In the genomic region with DNA sequence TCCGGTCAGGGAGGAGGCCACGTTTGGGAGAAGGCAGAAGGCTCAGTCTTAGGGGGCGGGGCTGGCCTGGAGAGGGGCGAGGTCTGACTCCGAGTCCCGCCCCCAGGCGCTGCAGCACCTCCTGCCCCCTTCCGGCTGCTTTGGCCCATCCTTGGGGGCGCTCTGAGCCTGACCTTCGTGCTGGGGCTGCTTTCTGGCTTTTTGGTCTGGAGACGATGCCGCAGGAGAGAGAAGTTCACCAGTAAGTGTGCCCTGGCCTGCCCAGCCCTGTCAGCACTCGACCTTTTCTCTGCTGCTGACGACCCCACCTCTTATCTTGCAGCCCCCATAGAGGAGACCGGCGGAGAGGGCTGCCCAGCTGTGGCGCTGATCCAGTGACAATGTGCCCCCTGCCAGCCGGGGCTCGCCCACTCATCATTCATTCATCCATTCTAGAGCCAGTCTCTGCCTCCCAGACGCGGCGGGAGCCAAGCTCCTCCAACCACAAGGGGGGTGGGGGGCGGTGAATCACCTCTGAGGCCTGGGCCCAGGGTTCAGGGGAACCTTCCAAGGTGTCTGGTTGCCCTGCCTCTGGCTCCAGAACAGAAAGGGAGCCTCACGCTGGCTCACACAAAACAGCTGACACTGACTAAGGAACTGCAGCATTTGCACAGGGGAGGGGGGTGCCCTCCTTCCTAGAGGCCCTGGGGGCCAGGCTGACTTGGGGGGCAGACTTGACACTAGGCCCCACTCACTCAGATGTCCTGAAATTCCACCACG, we compare ENCODE assay signal across 8 cellular contexts. TPM values are rescaled to one million over a fixed set of nuclear protein-coding genes. Genes with fewer than 3 reads are reported as not detected.
DNase-seq lines count a peak whose midpoint lies in the region; ATAC-seq, FAIRE-seq and TF ChIP-seq lines count a peak whose summit lies in the region.

No MANE protein-coding gene starts in this region.

- H3K9me1 ChIP-seq in keratinocyte (ENCODE audit: control insufficient read depth, extremely low read depth, insufficient read depth, low read length), result no peaks in the 10 kb centered on the region

- intact Hi-C loops in mammary epithelial cell (cut with micrococcal nuclease), result loop anchor here (5.0 kb wide), 1 partner anchor 269 kb away; a partner anchor contains a TSS

- peaks cover 44% of the 10 kb centered on the region for H3K4me1 Mint-ChIP-seq in WTC11

- FAIRE-seq in keratinocyte (lab: Jason Lieb, UNC), result peak; percentile 9

- 4% methylated on average over 10 of the region's 25 CpGs for WGBS in mammary epithelial cell (ENCODE audit: low coverage, missing lambda C conversion rate)

- in situ Hi-C loops in mammary epithelial cell (cut with MboI; ENCODE audit: low sequenced_read_pairs in 2 of 2), result no loop called here

- peaks cover 2% of the 10 kb centered on the region; the same call in 1 of the 2 replicates for H3K27me3 Mint-ChIP-seq in WTC11 (ENCODE audit: low read depth)

- TF ChIP-seq CTCF in GM12864 (IDR thresholded peaks at IDR 0.05; ENCODE audit: low read depth, low read length, missing control alignments) (peak; percentile 46), NB4 (IDR thresholded peaks at IDR 0.05; ENCODE audit: low read depth, low read length) (peak; percentile 23), WTC11 (IDR thresholded peaks at IDR 0.05) (no peak), mammary epithelial cell (conservative IDR thresholded peaks at IDR 0.05 in 1 of 2, IDR thresholded peaks at IDR 0.05 in 1 of 2; ENCODE audit: extremely low read depth in 1 of 2, insufficient read depth in 1 of 2, low read depth in 1 of 2, low read length in 2 of 2) (peak; percentile 5 to 34), keratinocyte (optimal IDR thresholded peaks at IDR 0.05 in 1 of 3, IDR thresholded peaks at IDR 0.05 in 1 of 3, conservative IDR thresholded peaks at IDR 0.05 in 1 of 3; ENCODE audit: extremely low read depth in 1 of 3, insufficient read depth in 2 of 3, low read length in 3 of 3) (peak in 2 of 3 experiments; percentile 32 to 45)

- dilution Hi-C loops in mammary epithelial cell (cut with HindIII; ENCODE audit: low sequenced_read_pairs), result loop anchor here (5.0 kb wide), 1 partner anchor 106 kb away; no protein-coding TSS in a partner anchor
- dilution Hi-C loops in keratinocyte (cut with MboI; ENCODE audit: extremely low pct_ligation_motif_present, low sequenced_read_pairs), result no loop called here

- POLR2A ChIA-PET in WTC11 (lab: Charles Lee), result interaction anchor here (0.6 to 17.1 kb wide), 10 partner anchors 8 to 148 kb away, joined by 3 to 502 read pairs (median 8); a partner anchor contains a TSS

- H3K4me3 ChIP-seq in GM12864 (ENCODE audit: low read depth, low read length), result peak overlapping the region; percentile 68
- peak overlapping the region; percentile 73 for H3K4me3 ChIP-seq in NB4 (ENCODE audit: low read depth, low read length)
- peak overlapping the region; percentile 85 to 97 (median 90) for H3K4me3 ChIP-seq in mammary epithelial cell (replicated peaks in 1 of 3; ENCODE audit: insufficient read depth in 1 of 3, low read depth in 2 of 3, low read length in 3 of 3)
- H3K4me3 ChIP-seq in keratinocyte (ENCODE audit: control insufficient read depth in 2 of 3, extremely low read depth in 1 of 3, insufficient read depth in 2 of 3, low read depth in 1 of 3, low read length in 3 of 3), result peak overlapping the region; percentile 80 to 85 (median 84)

- H3K4me1 ChIP-seq in mammary epithelial cell (ENCODE audit: insufficient read depth, low read length), result peaks cover 22% of the 10 kb centered on the region
- peaks cover 25% of the 10 kb centered on the region for H3K4me1 ChIP-seq in keratinocyte (ENCODE audit: control insufficient read depth, extremely low read depth, insufficient read depth, low read length)

- H2AFZ ChIP-seq in mammary epithelial cell (ENCODE audit: low read depth, low read length) (no peak overlapping the region), keratinocyte (ENCODE audit: control insufficient read depth, low read length) (no peak overlapping the region)

- ATAC-seq in WTC11, result peak; percentile 34
- no peak for ATAC-seq in GM19023 (IDR thresholded peaks at IDR 0.05; ENCODE audit: unreplicated experiment)
- ATAC-seq in HG03571 (IDR thresholded peaks at IDR 0.05; ENCODE audit: unreplicated experiment), result no peak

- H3K27ac ChIP-seq in mammary epithelial cell (ENCODE audit: insufficient read depth, low read depth, low read length) (peak overlapping the region; percentile 97), keratinocyte (ENCODE audit: control insufficient read depth, insufficient read depth, low read length) (peak overlapping the region; percentile 97)

- H3K9me3 Mint-ChIP-seq in WTC11, result no peaks in the 10 kb centered on the region

- peak overlapping the region; percentile 86 for H3K4me3 Mint-ChIP-seq in WTC11

- BruUV-seq in mammary epithelial cell (replicated peaks; lab: Mats Ljungman, UMichigan), result TSS peak; percentile 62

- CTCF ChIA-PET in WTC11 (lab: Charles Lee), result interaction anchor here (0.6 to 8.6 kb wide), 17 partner anchors 10 to 1338 kb away, joined by 3 to 360 read pairs (median 4); a partner anchor contains a TSS
- CTCF ChIA-PET in mammary epithelial cell (lab: Charles Lee; ENCODE audit: low non-redundant PET), result no interaction called here

- H3K9ac ChIP-seq in mammary epithelial cell (ENCODE audit: insufficient read depth, low read length) (peak overlapping the region; percentile 88), keratinocyte (ENCODE audit: control insufficient read depth, extremely low read depth, insufficient read depth, low read length) (peak overlapping the region; percentile 97)

- H3K36me3 Mint-ChIP-seq in WTC11, result peaks cover 17% of the 10 kb centered on the region

- H3K4me2 ChIP-seq in mammary epithelial cell (ENCODE audit: insufficient read depth, low read depth, low read length) (peak overlapping the region; percentile 76), keratinocyte (ENCODE audit: control insufficient read depth, extremely low read depth, insufficient read depth, low read depth, low read length) (peak overlapping the region; percentile 81)

- H3K36me3 ChIP-seq in mammary epithelial cell (ENCODE audit: insufficient read depth, low read length) (no peaks in the 10 kb centered on the region), keratinocyte (ENCODE audit: control insufficient read depth in 2 of 2, extremely low read depth in 1 of 2, insufficient read depth in 2 of 2, low read length in 2 of 2) (peaks cover 10 to 27% of the 10 kb centered on the region in 2 experiments)

- no peak for TF ChIP-seq POLR2A in NB4 (IDR thresholded peaks at IDR 0.05; ENCODE audit: extremely low read depth, insufficient read length)

- H3K9me3 ChIP-seq in mammary epithelial cell (replicated peaks; ENCODE audit: insufficient read depth, low read length) (no peaks in the 10 kb centered on the region), keratinocyte (ENCODE audit: control insufficient read depth, low read depth, low read length) (no peaks in the 10 kb centered on the region)

- H3K79me2 ChIP-seq in mammary epithelial cell (ENCODE audit: insufficient read depth, low read length) (peaks cover 10% of the 10 kb centered on the region), keratinocyte (ENCODE audit: control insufficient read depth, insufficient read depth, low read length) (no peaks in the 10 kb centered on the region)

- H3K27me3 ChIP-seq in mammary epithelial cell (ENCODE audit: insufficient read depth, low read length) (no peaks in the 10 kb centered on the region), keratinocyte (ENCODE audit: control insufficient read depth, extremely low read depth, insufficient read depth, low read length) (no peaks in the 10 kb centered on the region)

- DNase-seq in GM12864 (ENCODE audit: low read depth), result no peak
- peak; percentile 86 for DNase-seq in NB4 (ENCODE audit: low read depth)
- DNase-seq in WTC11 (ENCODE audit: low spot score), result peak; percentile 97
- DNase-seq in mammary epithelial cell, result peak; percentile 96
- no peak for DNase-seq in keratinocyte (ENCODE audit: low read depth, low spot score)
- DNase-seq in stimulated activated CD4-positive, alpha-beta T cell treated with anti-CD3 and anti-CD28 coated beads, Interleukin-15, amount 100 ng/mL, for 24 hours, result peak; percentile 94

- peak overlapping the region; percentile 99 for H3K27ac Mint-ChIP-seq in WTC11

- H4K20me1 ChIP-seq in mammary epithelial cell (ENCODE audit: insufficient read depth, low read length) (no peaks in the 10 kb centered on the region), keratinocyte (ENCODE audit: control insufficient read depth, extremely low read depth, insufficient read depth, low read length) (no peaks in the 10 kb centered on the region)

RNA-seq across cellular contexts. Expression of a gene that starts 1.5 kb away (rescaled TPM):
- total RNA-seq in WTC11 (2021), result 78.9 to 87.0 TPM (median 79.5 TPM) in 3 replicates
- 100 to 1,000 TPM; 391 to 476 TPM for total RNA-seq in mammary epithelial cell
- polyA plus RNA-seq in mammary epithelial cell, result 259 TPM
- polyA minus RNA-seq in mammary epithelial cell, result 52.4 TPM
- polyA plus RNA-seq in keratinocyte, result 147 to 250 TPM (median 188 TPM) in 3 replicates
- polyA plus RNA-seq in keratinocyte (2011; ENCODE audit: low read depth), result 35.8 TPM
- polyA plus RNA-seq in keratinocyte (2011; cell fraction: cytosol; rRNA removed), result 74.1 and 154 TPM in 2 replicates
- 119 and 164 TPM in 2 replicates for polyA plus RNA-seq in keratinocyte (2011; cell fraction: nucleus; rRNA removed)
- 153 and 285 TPM in 2 replicates for polyA plus RNA-seq in keratinocyte (2012; ENCODE audit: low replicate concordance)
- 42.1 to 86.0 TPM (median 64.5 TPM) in 3 replicates for polyA minus RNA-seq in keratinocyte
- polyA minus RNA-seq in keratinocyte (2011; cell fraction: cytosol; rRNA and poly(A)+ RNA removed), result 350 TPM
- polyA minus RNA-seq in keratinocyte (2011; cell fraction: nucleus; rRNA and poly(A)+ RNA removed), result 81.6 and 85.9 TPM in 2 replicates

RNA-seq across cellular contexts. Expression of a gene that starts 2.1 kb away (rescaled TPM):
- total RNA-seq in WTC11 (2021), result 76.0 to 84.0 TPM (median 83.2 TPM) in 3 replicates
- 10 to 100 TPM in 1 of 2 donors, 1 to 10 TPM in 1; 2.2 to 20.4 TPM for total RNA-seq in mammary epithelial cell
- polyA plus RNA-seq in mammary epithelial cell, result 17.4 TPM
- 8.7 TPM for polyA minus RNA-seq in mammary epithelial cell
- polyA plus RNA-seq in keratinocyte, result 12.8 to 19.2 TPM (median 13.0 TPM) in 3 replicates
- polyA plus RNA-seq in keratinocyte (2011; ENCODE audit: low read depth), result 16.5 TPM
- polyA plus RNA-seq in keratinocyte (2011; cell fraction: cytosol; rRNA removed), result 9.7 and 13.5 TPM in 2 replicates
- polyA plus RNA-seq in keratinocyte (2011; cell fraction: nucleus; rRNA removed), result 2.7 and 4.4 TPM in 2 replicates
- polyA plus RNA-seq in keratinocyte (2012; ENCODE audit: low replicate concordance), result 31.4 and 57.7 TPM in 2 replicates
- polyA minus RNA-seq in keratinocyte, result 6.8 to 22.5 TPM (median 9.6 TPM) in 3 replicates
- polyA minus RNA-seq in keratinocyte (2011; cell fraction: cytosol; rRNA and poly(A)+ RNA removed), result 30.1 TPM
- polyA minus RNA-seq in keratinocyte (2011; cell fraction: nucleus; rRNA and poly(A)+ RNA removed), result 0.70 and 1.5 TPM in 2 replicates

RNA-seq across cellular contexts. Expression of a gene that starts 2.2 kb away (rescaled TPM):
- 76.5 to 94.2 TPM (median 88.7 TPM) in 3 replicates for total RNA-seq in WTC11 (2021)
- total RNA-seq in mammary epithelial cell, result 10 to 100 TPM in 1 of 2 donors, 1 to 10 TPM in 1; 8.3 to 26.8 TPM
- 17.5 TPM for polyA plus RNA-seq in mammary epithelial cell
- 22.3 TPM for polyA minus RNA-seq in mammary epithelial cell
- polyA plus RNA-seq in keratinocyte, result 10.2 to 15.5 TPM (median 10.3 TPM) in 3 replicates
- polyA plus RNA-seq in keratinocyte (2011; ENCODE audit: low read depth), result 5.0 TPM
- polyA plus RNA-seq in keratinocyte (2011; cell fraction: cytosol; rRNA removed), result 5.2 and 9.3 TPM in 2 replicates
- polyA plus RNA-seq in keratinocyte (2011; cell fraction: nucleus; rRNA removed), result 28.7 and 29.1 TPM in 2 replicates
- polyA plus RNA-seq in keratinocyte (2012; ENCODE audit: low replicate concordance), result 16.0 and 23.3 TPM in 2 replicates
- polyA minus RNA-seq in keratinocyte, result 11.2 to 22.3 TPM (median 13.6 TPM) in 3 replicates
- polyA minus RNA-seq in keratinocyte (2011; cell fraction: cytosol; rRNA and poly(A)+ RNA removed), result 17.1 TPM
- polyA minus RNA-seq in keratinocyte (2011; cell fraction: nucleus; rRNA and poly(A)+ RNA removed), result 5.5 and 6.8 TPM in 2 replicates

RNA-seq across cellular contexts. Expression of a gene that starts 3.6 kb away (rescaled TPM):
- 746 to 778 TPM (median 775 TPM) in 3 replicates for total RNA-seq in WTC11 (2021)
- not detected for total RNA-seq in mammary epithelial cell
- 0.08 TPM for polyA plus RNA-seq in mammary epithelial cell
- polyA minus RNA-seq in mammary epithelial cell, result not detected
- polyA plus RNA-seq in keratinocyte, result 0.12 TPM in 1 of 3 replicates, not detected in the others
- not detected for polyA plus RNA-seq in keratinocyte (2011; ENCODE audit: low read depth)
- 0.04 and 0.10 TPM in 2 replicates for polyA plus RNA-seq in keratinocyte (2011; cell fraction: cytosol; rRNA removed)
- polyA plus RNA-seq in keratinocyte (2011; cell fraction: nucleus; rRNA removed), result 0.08 and 0.24 TPM in 2 replicates
- polyA plus RNA-seq in keratinocyte (2012; ENCODE audit: low replicate concordance), result 0.35 TPM in 1 of 2 replicates, not detected in the other
- polyA minus RNA-seq in keratinocyte, result 0.46 TPM in 1 of 3 replicates, not detected in the others
- polyA minus RNA-seq in keratinocyte (2011; cell fraction: cytosol; rRNA and poly(A)+ RNA removed), result not detected
- not detected in 2 replicates for polyA minus RNA-seq in keratinocyte (2011; cell fraction: nucleus; rRNA and poly(A)+ RNA removed)

RNA-seq across cellular contexts. Expression of a gene that starts 8.9 kb away (rescaled TPM):
- total RNA-seq in WTC11 (2021) (0.87 to 1.1 TPM (median 0.92 TPM) in 3 replicates), mammary epithelial cell (not detected)
- polyA plus RNA-seq in mammary epithelial cell (not detected), keratinocyte (0.02 TPM in 1 of 3 replicates, not detected in the others)
- polyA minus RNA-seq in mammary epithelial cell (not detected), keratinocyte (not detected in 3 replicates)
- polyA plus RNA-seq in keratinocyte (2011; ENCODE audit: low read depth), result 0.21 TPM
- not detected in 2 replicates for polyA plus RNA-seq in keratinocyte (2011; cell fraction: cytosol; rRNA removed)
- 0.09 and 0.12 TPM in 2 replicates for polyA plus RNA-seq in keratinocyte (2011; cell fraction: nucleus; rRNA removed)
- 0.76 TPM in 1 of 2 replicates, not detected in the other for polyA plus RNA-seq in keratinocyte (2012; ENCODE audit: low replicate concordance)
- polyA minus RNA-seq in keratinocyte (2011; cell fraction: cytosol; rRNA and poly(A)+ RNA removed), result not detected
- polyA minus RNA-seq in keratinocyte (2011; cell fraction: nucleus; rRNA and poly(A)+ RNA removed), result not detected in 2 replicates

Comparison
In these comparisons a context has a peak if more than half of its experiments do, and no peak if none do; other contexts are left out.
1. DNase-seq: peak in NB4 (single experiment), WTC11 (single experiment), mammary epithelial cell (single experiment) and stimulated activated CD4-positive, alpha-beta T cell treated with anti-CD3 and anti-CD28 coated beads, Interleukin-15, amount 100 ng/mL, for 24 hours (single experiment); none in GM12864 (single experiment) and keratinocyte (single experiment).
2. Peak in every context shown above with its lines, with median percentiles within 50 percentile points of each other: H3K4me3 ChIP-seq.